14 cellular contexts compared by ENCODE assay signal in genomic region chr9:127358770-127359169, GRCh38. TPM values are rescaled to one million over a fixed set of nuclear protein-coding genes. Genes with fewer than 3 reads are reported as not detected.
DNase-seq lines count a peak whose midpoint lies in the region; ATAC-seq and TF ChIP-seq lines count a peak whose summit lies in the region.
"Had no signal": no experiment of that assay in that cellular context is flagged by ENCODE, and none has a peak within 500 bp of the region (broad histone marks: within the 10 kb centered on the region; RNA-seq: fewer than 3 reads in every experiment).

No MANE protein-coding gene starts in this region.

- peak; percentile 22 for ATAC-seq in left lobe of liver
- no peak for ATAC-seq in thoracic aorta (ENCODE audit: insufficient number of reproducible peaks, low FRiP score, low read depth)
- ATAC-seq in GM19035 (IDR thresholded peaks at IDR 0.05; ENCODE audit: unreplicated experiment), result no peak
- no peak for ATAC-seq in GM19467 (IDR thresholded peaks at IDR 0.05; ENCODE audit: unreplicated experiment)
- ATAC-seq: CD8-positive, alpha-beta T cell; GM23338; HCT116 had no signal

- intact Hi-C loops in ascending aorta (cut with DNase I), result loop anchor here (1.0 to 2.0 kb wide), 3 partner anchors 21 to 134 kb away; no protein-coding TSS in a partner anchor

- H3K36me3 ChIP-seq in ascending aorta, result peaks cover 30 to 32% of the 10 kb centered on the region in 2 donors
- peaks cover 32% of the 10 kb centered on the region for H3K36me3 ChIP-seq in thoracic aorta
- H3K36me3 ChIP-seq: BLaER1 treated with 17β-estradiol and CSF1 and Interleukin-3, amounts not matched to agents 10 nM and 100 nM had no signal

- no peak for DNase-seq in ascending aorta (ENCODE audit: low spot score in 2 of 2)
- DNase-seq in left lobe of liver (ENCODE audit: low spot score), result no peak
- no peak for DNase-seq in thoracic aorta (ENCODE audit: low spot score)
- DNase-seq in DMS53 treated with DMSO at 0.1 percent for 48 hours (lab: John Stamatoyannopoulos, UW; ENCODE audit: unreplicated experiment), result no peak
- DNase-seq: Calu3; CD8-positive, alpha-beta T cell; DMS53; HFFc6; IMR-90 had no signal

- no peaks in the 10 kb centered on the region for H3K27me3 ChIP-seq in ascending aorta
- H3K27me3 ChIP-seq in thoracic aorta (replicated peaks; ENCODE audit: insufficient read depth), result no peaks in the 10 kb centered on the region

- TF ChIP-seq CTCF in ascending aorta (IDR thresholded peaks at IDR 0.05) (no peak), thoracic aorta (IDR thresholded peaks at IDR 0.05) (no peak)

- H3K4me3 ChIP-seq in ascending aorta, result no peak overlapping the region
- H3K4me3 ChIP-seq in thoracic aorta, result no peak overlapping the region
- H3K4me3 ChIP-seq: BLaER1 treated with 17β-estradiol and CSF1 and Interleukin-3, amounts not matched to agents 10 nM and 100 nM; GM23338 had no signal

- H3K4me1 ChIP-seq in ascending aorta (peaks cover 5 to 26% of the 10 kb centered on the region in 2 donors), thoracic aorta (ENCODE audit: control insufficient read depth in 1 of 2, low read depth in 2 of 2) (peaks cover 9 to 22% of the 10 kb centered on the region in 2 donors)

- peak overlapping the region; percentile 77 to 84 for H3K27ac ChIP-seq in ascending aorta
- peak overlapping the region; percentile 56 to 77 for H3K27ac ChIP-seq in thoracic aorta
- H3K27ac ChIP-seq: BLaER1 treated with 17β-estradiol and CSF1 and Interleukin-3, amounts not matched to agents 10 nM and 100 nM had no signal

- H3K9me3 ChIP-seq in ascending aorta (no peaks in the 10 kb centered on the region), thoracic aorta (no peaks in the 10 kb centered on the region)
- H3K9me3 ChIP-seq: BLaER1 treated with 17β-estradiol and CSF1 and Interleukin-3, amounts not matched to agents 10 nM and 100 nM had no signal

RNA-seq across cellular contexts. Expression of gene SLC2A8, which starts 38.2 kb away (rescaled TPM):
- 75.7 TPM for total RNA-seq in ascending aorta
- total RNA-seq in left lobe of liver, result 26.3 TPM
- 10 to 100 TPM; 21.3 to 33.4 TPM for total RNA-seq in thoracic aorta
